ENCODE assay signal across 12 cellular contexts in the genomic region with DNA sequence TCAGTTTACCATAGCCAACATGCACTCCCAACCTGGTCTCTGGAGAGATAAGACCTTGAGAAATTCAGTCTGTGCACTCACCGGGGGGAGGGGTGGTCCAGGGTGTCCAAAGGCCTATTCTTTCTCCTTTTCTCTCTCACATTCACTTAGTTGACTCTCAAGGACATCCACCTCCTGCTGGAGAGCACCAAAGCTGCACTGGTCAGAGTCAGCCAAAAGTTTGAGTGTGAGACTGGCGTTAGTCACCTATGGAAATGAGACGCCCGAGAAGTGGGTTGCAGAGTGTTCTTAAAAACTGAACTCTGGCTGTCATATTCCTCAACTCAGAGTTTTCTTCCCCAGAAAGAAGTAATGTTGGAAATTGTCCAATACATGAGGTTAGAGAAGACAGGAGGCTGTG. TPM values are rescaled to one million over a fixed set of nuclear protein-coding genes. Genes with fewer than 3 reads are reported as not detected.
DNase-seq lines count a peak whose midpoint lies in the region; ATAC-seq and TF ChIP-seq lines count a peak whose summit lies in the region.
"Had no signal": no experiment of that assay in that cellular context is flagged by ENCODE, and none has a peak within 500 bp of the region (broad histone marks: within the 10 kb centered on the region; RNA-seq: fewer than 3 reads in every experiment).

No MANE protein-coding gene starts in this region.

- no peak overlapping the region for H3K27ac Mint-ChIP-seq in endodermal cell
- H3K27ac Mint-ChIP-seq: CD4-positive, alpha-beta memory T cell had no signal

- no peak overlapping the region for H3K9ac ChIP-seq in HCT116 (ENCODE audit: low read length)
- no peak overlapping the region for H3K9ac ChIP-seq in endodermal cell (ENCODE audit: extremely low read depth, low read length, poor library complexity, severe bottlenecking)

- no peaks in the 10 kb centered on the region for H4K20me1 ChIP-seq in HCT116 (ENCODE audit: insufficient read depth)

- no peaks in the 10 kb centered on the region for H3K9me3 ChIP-seq in HCT116 (ENCODE audit: control insufficient read depth in 1 of 2, insufficient read depth in 1 of 2, low read depth in 1 of 2, low read length in 2 of 2)
- no peaks in the 10 kb centered on the region for H3K9me3 ChIP-seq in endodermal cell (ENCODE audit: control insufficient read depth, low read length)
- H3K9me3 ChIP-seq: BE2C had no signal

- H3K79me2 ChIP-seq in HCT116 (ENCODE audit: insufficient read depth, low read length), result no peaks in the 10 kb centered on the region

- H3K27ac ChIP-seq in HCT116 (ENCODE audit: low read depth, low read length) (no peak overlapping the region), endodermal cell (ENCODE audit: low read depth, low read length) (no peak overlapping the region)
- H3K27ac ChIP-seq: C4-2B had no signal

- no peak for DNase-seq in HCT116 (ENCODE audit: low read depth, low spot score)
- DNase-seq in RKO (ENCODE audit: low spot score), result peak; percentile 11
- no peak for DNase-seq in endodermal cell
- DNase-seq in NCI-H2081 treated with DMSO at 0.1 percent for 48 hours (lab: John Stamatoyannopoulos, UW), result no peak
- DNase-seq: BE2C; CD4-positive, alpha-beta memory T cell; DMS79; H7 had no signal

- H3K9me2 ChIP-seq in HCT116 (ENCODE audit: insufficient read depth), result no peaks in the 10 kb centered on the region

- H3K4me1 ChIP-seq in HCT116 (ENCODE audit: control insufficient read depth in 1 of 2, insufficient read depth in 2 of 2, low read length in 2 of 2), result no peaks in the 10 kb centered on the region
- no peaks in the 10 kb centered on the region for H3K4me1 ChIP-seq in endodermal cell (ENCODE audit: control insufficient read depth, insufficient read depth, low read length)
- H3K4me1 ChIP-seq: BE2C had no signal

- H3K27me3 ChIP-seq in HCT116 (ENCODE audit: insufficient read depth, low read length) (peaks cover 21% of the 10 kb centered on the region; the same call in 1 of the 2 replicates), endodermal cell (ENCODE audit: control insufficient read depth, insufficient read depth, low read length, poor library complexity, severe bottlenecking) (no peaks in the 10 kb centered on the region)
- H3K27me3 ChIP-seq: BE2C had no signal

- RAD21 ChIA-PET in HCT116 (lab: Charles Lee; ENCODE audit: low non-redundant PET in 1 of 2, low total read pairs in 2 of 2, uncharacterized antibody in 2 of 2, unreplicated experiment in 2 of 2), result no interaction called here

- POLR2A ChIA-PET in HCT116 (lab: Charles Lee), result interaction anchor here (1.9 kb wide), 1 partner anchor 16 kb away, joined by 5 read pairs; no protein-coding TSS in a partner anchor

- BruUV-seq in HCT116 (replicated peaks; lab: Mats Ljungman, UMichigan), result no TSS peak

- intact Hi-C loops in HCT116 (cut with micrococcal nuclease), result no loop called here

- ATAC-seq in HCT116, result peak; percentile 61
- no peak for ATAC-seq in HG03139 (IDR thresholded peaks at IDR 0.05; ENCODE audit: unreplicated experiment)
- ATAC-seq in GM21367 (IDR thresholded peaks at IDR 0.05; ENCODE audit: unreplicated experiment), result no peak
- ATAC-seq in GM18520 (IDR thresholded peaks at IDR 0.05; ENCODE audit: unreplicated experiment), result no peak

- no peaks in the 10 kb centered on the region for H3K36me3 Mint-ChIP-seq in endodermal cell (ENCODE audit: low read depth)
- H3K36me3 Mint-ChIP-seq: CD4-positive, alpha-beta memory T cell had no signal

- H3K4me2 ChIP-seq in HCT116 (ENCODE audit: low read length), result no peak overlapping the region

- CTCF ChIA-PET in HCT116 (lab: Charles Lee), result no interaction called here

- H3K4me3 Mint-ChIP-seq in endodermal cell, result no peak overlapping the region
- H3K4me3 Mint-ChIP-seq: CD4-positive, alpha-beta memory T cell had no signal

- no peak for TF ChIP-seq RAD21 in HCT116 (IDR thresholded peaks at IDR 0.05; ENCODE audit: low read depth)

- peak in 2 of 3 experiments; percentile 17 to 27; a peak in 1 of 6 replicates for TF ChIP-seq CTCF in HCT116 (IDR thresholded peaks at IDR 0.05 in 2 of 3, conservative IDR thresholded peaks at IDR 0.05 in 1 of 3; ENCODE audit: borderline replicate concordance in 1 of 3, insufficient read depth in 1 of 3, low read depth in 2 of 3, low read length in 2 of 3)
- TF ChIP-seq CTCF in endodermal cell (conservative IDR thresholded peaks at IDR 0.05), result peak; percentile 34

- H3K9me3 Mint-ChIP-seq in endodermal cell, result no peaks in the 10 kb centered on the region
- H3K9me3 Mint-ChIP-seq: CD4-positive, alpha-beta memory T cell had no signal

- 96 to 100% methylated on average over 2 to 4 of the region's 4 CpGs for WGBS in endodermal cell (ENCODE audit: insufficient coverage in 1 of 2, insufficient read length in 1 of 2), 2 experiments

- H3K4me3 ChIP-seq in HCT116 (replicated peaks in 1 of 2; ENCODE audit: low read depth in 1 of 2, low read length in 2 of 2) (no peak overlapping the region), endodermal cell (ENCODE audit: low read length) (no peak overlapping the region)

- peaks cover 19% of the 10 kb centered on the region for H3K27me3 Mint-ChIP-seq in endodermal cell (ENCODE audit: insufficient read depth)

- no peak for TF ChIP-seq POLR2A in HCT116 (IDR thresholded peaks at IDR 0.05; ENCODE audit: borderline replicate concordance, extremely low read depth, insufficient read depth, insufficient read length)

- peaks cover 12% of the 10 kb centered on the region for H3K4me1 Mint-ChIP-seq in endodermal cell
- H3K4me1 Mint-ChIP-seq: CD4-positive, alpha-beta memory T cell had no signal

- H3K36me3 ChIP-seq in HCT116 (ENCODE audit: control insufficient read depth in 1 of 2, insufficient read depth in 2 of 2, low read length in 2 of 2) (no peaks in the 10 kb centered on the region), endodermal cell (ENCODE audit: control insufficient read depth, insufficient read depth, low read length) (no peaks in the 10 kb centered on the region)
- H3K36me3 ChIP-seq: BE2C had no signal

- no peak overlapping the region for H2AFZ ChIP-seq in HCT116 (ENCODE audit: low read depth, low read length, poor library complexity, severe bottlenecking)

TF ChIP-seq in HCT116, 20 proteins besides CTCF, POLR2A, EP300 and RAD21 (continues in another document):
- no peak for TF ChIP-seq SP1 (IDR thresholded peaks at IDR 0.05; ENCODE audit: low read depth)
- no peak for TF ChIP-seq ZFX (IDR thresholded peaks at IDR 0.05)
- TF ChIP-seq SRF (IDR thresholded peaks at IDR 0.05; ENCODE audit: low read depth), result no peak
- no peak for TF ChIP-seq MAX (IDR thresholded peaks at IDR 0.05)
- TF ChIP-seq TCF7L2 (IDR thresholded peaks at IDR 0.05; ENCODE audit: borderline replicate concordance, extremely low read depth, insufficient read depth, insufficient read length), result no peak
- TF ChIP-seq ATF3 (IDR thresholded peaks at IDR 0.05), result no peak
- TF ChIP-seq YY1 (IDR thresholded peaks at IDR 0.05; ENCODE audit: extremely low read depth, insufficient replicate concordance, low read depth, low read length), result no peak
- TF ChIP-seq ZNF274 (IDR thresholded peaks at IDR 0.05; ENCODE audit: low read depth, low read length), result no peak
- TF ChIP-seq ZBTB33 (IDR thresholded peaks at IDR 0.05; ENCODE audit: extremely low read depth, insufficient replicate concordance, low read length), result no peak
- no peak for TF ChIP-seq CEBPB (IDR thresholded peaks at IDR 0.05; ENCODE audit: low read depth)
- TF ChIP-seq EZH2phosphoT487 (IDR thresholded peaks at IDR 0.05; ENCODE audit: borderline replicate concordance), result no peak
- TF ChIP-seq ELF1 (IDR thresholded peaks at IDR 0.05; ENCODE audit: borderline replicate concordance, low read depth), result no peak

RNA-seq across cellular contexts. Expression of gene UBQLNL, which starts 5.0 kb away (rescaled TPM):
- not detected for total RNA-seq in HCT116 (2021; ENCODE audit: unreplicated experiment)
- polyA plus RNA-seq in HCT116 (2012), result 0.15 and 0.21 TPM in 2 replicates
- under 1 TPM; 0.20 to 0.26 TPM for total RNA-seq in endodermal cell
- 0.11 TPM for polyA plus RNA-seq in endodermal cell (2013, experiment 1 of 2)
- not detected for polyA plus RNA-seq in endodermal cell (2013, experiment 2 of 2)
- total RNA-seq: H7 had no signal
- polyA plus RNA-seq: CD4-positive, alpha-beta memory T cell had no signal

RNA-seq across cellular contexts. Expression of gene UBQLN3, which starts 11.8 kb away (rescaled TPM):
- not detected for total RNA-seq in HCT116 (2021; ENCODE audit: unreplicated experiment)
- not detected in 2 replicates for polyA plus RNA-seq in HCT116 (2012)
- total RNA-seq in endodermal cell, result under 1 TPM in 1 of 2 donors, not detected in 1; 0.24 TPM
- polyA plus RNA-seq in endodermal cell (2013, experiment 1 of 2), result not detected
- polyA plus RNA-seq in endodermal cell (2013, experiment 2 of 2), result not detected
- total RNA-seq: CD4-positive, alpha-beta memory T cell; H7 had no signal
- polyA plus RNA-seq: CD4-positive, alpha-beta memory T cell had no signal

RNA-seq across cellular contexts. Expression of gene OR52H1, which starts 26.8 kb away (rescaled TPM):
- not detected for total RNA-seq in HCT116 (2021; ENCODE audit: unreplicated experiment)
- not detected in 2 replicates for polyA plus RNA-seq in HCT116 (2012)
- total RNA-seq in endodermal cell, result not detected
- polyA plus RNA-seq in endodermal cell (2013, experiment 1 of 2), result not detected
- not detected for polyA plus RNA-seq in endodermal cell (2013, experiment 2 of 2)
- total RNA-seq: CD4-positive, alpha-beta memory T cell; H7 had no signal
- polyA plus RNA-seq: CD4-positive, alpha-beta memory T cell had no signal

RNA-seq across cellular contexts. Expression of gene OR52D1, which starts 33.1 kb away (rescaled TPM):
- total RNA-seq in HCT116 (2021; ENCODE audit: unreplicated experiment) (not detected), endodermal cell (not detected)
- 1.4 and 3.4 TPM in 2 replicates for polyA plus RNA-seq in HCT116 (2012)
- not detected for polyA plus RNA-seq in endodermal cell (2013, experiment 1 of 2)
- polyA plus RNA-seq in endodermal cell (2013, experiment 2 of 2), result not detected
- total RNA-seq: CD4-positive, alpha-beta memory T cell; H7 had no signal
- polyA plus RNA-seq: CD4-positive, alpha-beta memory T cell had no signal

RNA-seq across cellular contexts. Expression of gene OR52B6, which starts 59.1 kb away (rescaled TPM):
- total RNA-seq in HCT116 (2021; ENCODE audit: unreplicated experiment) (not detected), endodermal cell (not detected)
- not detected in 2 replicates for polyA plus RNA-seq in HCT116 (2012)
- polyA plus RNA-seq in endodermal cell (2013, experiment 1 of 2), result not detected
- polyA plus RNA-seq in endodermal cell (2013, experiment 2 of 2), result not detected
- total RNA-seq: CD4-positive, alpha-beta memory T cell; H7 had no signal
- polyA plus RNA-seq: CD4-positive, alpha-beta memory T cell had no signal
